Comparison of ENCODE assay signal across 8 cellular contexts in genomic region chr12:1690578-1691122, GRCh38. TPM values are rescaled to one million over a fixed set of nuclear protein-coding genes. Genes with fewer than 3 reads are reported as not detected.
DNase-seq lines count a peak whose midpoint lies in the region; ATAC-seq, FAIRE-seq and TF ChIP-seq lines count a peak whose summit lies in the region.

ADIPOR2 (plus strand) TSS chr12:1691070; CDS start chr12:1754344, 63,274 bp downstream.

- no peak within 1 kb of the TSS for H3K4ac ChIP-seq in H1 (replicated peaks; ENCODE audit: insufficient read length, low read depth, low read length)
- H3K4ac ChIP-seq in mesenchymal stem cell (ENCODE audit: low read depth in 1 of 2, low read length in 2 of 2) = peak within 1 kb of the TSS; percentile 87 to 94

- no peak within 1 kb of the TSS for H2AK5ac ChIP-seq in H1 (ENCODE audit: low read depth, low read length)
- no peak within 1 kb of the TSS for H2AK5ac ChIP-seq in mesenchymal stem cell (ENCODE audit: low read length, severe bottlenecking)

- H2BK20ac ChIP-seq in H1 (ENCODE audit: low read length) = no peak within 1 kb of the TSS

- peaks cover 2% of the 10 kb centered on the region; the same call in 1 of the 2 replicates for H3K23me2 ChIP-seq in H1 (ENCODE audit: low read depth, low read length)

- H3K4me1 Mint-ChIP-seq in Caco-2 (ENCODE audit: low read depth, unreplicated experiment) = peaks cover 12% of the 10 kb centered on the region

- H4K5ac ChIP-seq in H1 (ENCODE audit: insufficient read length, low read depth, low read length) = peak within 1 kb of the TSS; percentile 81

- H2AFZ ChIP-seq in H1 (ENCODE audit: low read length) (peak within 1 kb of the TSS; percentile 97; the same call in 1 of the 2 replicates), mesenchymal stem cell (ENCODE audit: low read depth, low read length) (peak within 1 kb of the TSS; percentile 20)

- peak within 1 kb of the TSS; percentile 85 for H3K27ac Mint-ChIP-seq in Caco-2 (ENCODE audit: unreplicated experiment)

- H3K23ac ChIP-seq in H1 (ENCODE audit: insufficient read length) (no peak within 1 kb of the TSS), mesenchymal stem cell (ENCODE audit: low read length in 2 of 2) (peak within 1 kb of the TSS; percentile 34)

- H3K14ac ChIP-seq in H1 (ENCODE audit: insufficient read length) (peak within 1 kb of the TSS; percentile 40), mesenchymal stem cell (ENCODE audit: low read length in 2 of 2) (peak within 1 kb of the TSS in 1 of 2 experiments; percentile 93)

- 1% methylated on average over 43 of the region's 59 CpGs; no CpG with 5 or more reads in 1 of the 2 experiments for WGBS in H1 (ENCODE audit: extremely low coverage in 1 of 2, insufficient coverage in 1 of 2, insufficient read length in 1 of 2, insufficient replicate concordance in 2 of 2, low coverage in 1 of 2, low lambda C conversion rate in 2 of 2, missing lambda C conversion rate in 1 of 2), 2 experiments
- WGBS in mesenchymal stem cell = under 1% methylated on average over 19 of the region's 59 CpGs

- no peak for TF ChIP-seq RAD21 in H1 (IDR thresholded peaks at IDR 0.05 in 1 of 2, conservative IDR thresholded peaks at IDR 0.05 in 1 of 2; ENCODE audit: low read depth in 2 of 2, low read length in 2 of 2)

- H3K9ac ChIP-seq in H1 (replicated peaks in 1 of 4; ENCODE audit: extremely low read depth in 1 of 4, low read depth in 3 of 4, low read length in 3 of 4) = peak within 1 kb of the TSS; percentile 79 to 86 (median 84)
- H3K9ac ChIP-seq in mesenchymal stem cell (ENCODE audit: low read length) = peak within 1 kb of the TSS; percentile 97

- 0 out of 2 replicates have a peak within 1 kb of the TSS, but pooled peaks have one; percentile 64 for H2BK5ac ChIP-seq in H1 (ENCODE audit: low read depth, low read length)
- H2BK5ac ChIP-seq in mesenchymal stem cell (ENCODE audit: low read depth, low read length, poor library complexity, severe bottlenecking) = peak within 1 kb of the TSS; percentile 66

- DNase-seq in Caco-2 = peak; percentile 98 to 99
- peak in 74 of 76 experiments; percentile 66 to 95 (median 88) for DNase-seq in HUDEP-2 (lab: John Stamatoyannopoulos, UW; ENCODE audit: unreplicated experiment in 76 of 76)
- DNase-seq in NOMO-1 treated with dmso at 0.1 percent for 144 hours (lab: John Stamatoyannopoulos, UW; ENCODE audit: unreplicated experiment) = peak; percentile 94
- DNase-seq in activated CD8-positive, alpha-beta memory T cell treated with anti-CD3 and anti-CD28 coated beads for 48 hours (ENCODE audit: low read depth in 2 of 3, low spot score in 2 of 3) = peak; percentile 84 to 91 (median 84)
- DNase-seq in H1 (ENCODE audit: low read depth in 1 of 2, low spot score in 2 of 2) = peak; percentile 86 to 94
- DNase-seq in mesenchymal stem cell = peak; percentile 98
- DNase-seq in stimulated activated CD8-positive, alpha-beta memory T cell treated with anti-CD3 and anti-CD28 coated beads, Interleukin-12 subunit alpha, Interleukin-12 subunit beta, amount 100 ng/mL, for 24 hours (ENCODE audit: extremely low read depth) = peak; percentile 82

- ATAC-seq in GM21381 (IDR thresholded peaks at IDR 0.05; ENCODE audit: unreplicated experiment) = peak; percentile 95

- H4K8ac ChIP-seq in H1 (ENCODE audit: extremely low read depth, insufficient read depth, low read length) (peak within 1 kb of the TSS; percentile 76), mesenchymal stem cell (ENCODE audit: low read length) (peak within 1 kb of the TSS; percentile 90)

- POLR2A ChIA-PET in Caco-2 (lab: Charles Lee) (interaction anchor here (0.5 to 2.1 kb wide), 16 partner anchors 9 to 249 kb away, joined by 3 to 25 read pairs (median 4); no protein-coding TSS in a partner anchor), H1 (lab: Charles Lee; ENCODE audit: partially characterized antibody) (interaction anchor here (0.6 to 2.6 kb wide), 18 partner anchors 9 to 290 kb away, joined by 3 to 10 read pairs (median 4); partner anchors contain the start of gene FBXL14)

- peak within 1 kb of the TSS; percentile 62 for H3K56ac ChIP-seq in H1 (replicated peaks; ENCODE audit: insufficient read length, low read depth, low read length)

- peak within 1 kb of the TSS; percentile 81 for H3K4me3 Mint-ChIP-seq in Caco-2 (ENCODE audit: unreplicated experiment)

- peak within 1 kb of the TSS; percentile 66 to 82 for H3K4me2 ChIP-seq in H1 (ENCODE audit: insufficient read depth in 1 of 2, low read depth in 2 of 2, low read length in 2 of 2)
- peak within 1 kb of the TSS; percentile 87 for H3K4me2 ChIP-seq in mesenchymal stem cell (ENCODE audit: low read length, poor library complexity, severe bottlenecking)

- CTCF ChIA-PET in Caco-2 (lab: Charles Lee) = interaction anchor here (0.6 to 2.0 kb wide), 8 partner anchors 20 to 249 kb away, joined by 3 to 20 read pairs (median 5); partner anchors contain the start of gene WNT5B
- CTCF ChIA-PET in H1 (lab: Charles Lee; ENCODE audit: partially characterized antibody) = interaction anchor here (1.1 to 1.9 kb wide), 3 partner anchors 31 to 100 kb away, joined by 3 to 8 read pairs (median 4); no protein-coding TSS in a partner anchor

- H3K79me2 ChIP-seq in H1 (ENCODE audit: control insufficient read depth in 1 of 2, insufficient read depth in 2 of 2, low read length in 2 of 2) = peaks cover 10 to 42% of the 10 kb centered on the region in 2 experiments

- peak; percentile 80 to 82 for TF ChIP-seq POLR2A in H1 (IDR thresholded peaks at IDR 0.05; ENCODE audit: control extremely low read depth in 1 of 2, low read depth in 2 of 2, low read length in 2 of 2)

- peak within 1 kb of the TSS; percentile 81 for H3K27ac ChIP-seq in H1 (ENCODE audit: low read depth, low read length)
- peak within 1 kb of the TSS; percentile 90 for H3K27ac ChIP-seq in mesenchymal stem cell (ENCODE audit: low read length, poor library complexity, severe bottlenecking)

- H2BK15ac ChIP-seq in H1 (ENCODE audit: low read length) = 0 out of 2 replicates have a peak within 1 kb of the TSS, but pooled peaks have one; percentile 22
- no peak within 1 kb of the TSS for H2BK15ac ChIP-seq in mesenchymal stem cell (ENCODE audit: low read depth, poor library complexity, severe bottlenecking)

- peak within 1 kb of the TSS; percentile 95 for H3K18ac ChIP-seq in H1 (ENCODE audit: extremely low read depth, low read length)
- H3K18ac ChIP-seq in mesenchymal stem cell (ENCODE audit: low read depth in 1 of 2, low read length in 2 of 2) = peak within 1 kb of the TSS; percentile 70 to 95

- peaks cover 40% of the 10 kb centered on the region for H3K36me3 Mint-ChIP-seq in Caco-2 (ENCODE audit: insufficient read depth, unreplicated experiment)

- FAIRE-seq in H1 (lab: Jason Lieb, UNC) = peak; percentile 28

- H4K91ac ChIP-seq in H1 (replicated peaks; ENCODE audit: insufficient read length, low read length) (peak within 1 kb of the TSS; percentile 52), mesenchymal stem cell (ENCODE audit: low read length) (peak within 1 kb of the TSS; percentile 89)

- H3K36me3 ChIP-seq in Caco-2 (ENCODE audit: control insufficient read depth, insufficient read depth, low read length) (no peaks in the 10 kb centered on the region; the same call in 1 of the 2 replicates), H1 (ENCODE audit: control insufficient read depth in 2 of 4, insufficient read depth in 4 of 4, low read length in 3 of 4) (no peaks in the 10 kb centered on the region), mesenchymal stem cell (ENCODE audit: control insufficient read depth in 1 of 2, insufficient read depth in 2 of 2, low read depth in 1 of 2, low read length in 2 of 2) (peaks cover 0 to 3% of the 10 kb centered on the region in 2 experiments)

- H3K27me3 Mint-ChIP-seq in Caco-2 (ENCODE audit: insufficient read depth, unreplicated experiment) = no peaks in the 10 kb centered on the region

- peaks cover 27% of the 10 kb centered on the region for H3K4me1 ChIP-seq in Caco-2
- no peaks in the 10 kb centered on the region; a peak in 1 of 7 replicates for H3K4me1 ChIP-seq in H1 (replicated peaks in 1 of 4; ENCODE audit: control insufficient read depth in 3 of 4, insufficient read depth in 4 of 4, low read length in 3 of 4)
- H3K4me1 ChIP-seq in mesenchymal stem cell (ENCODE audit: control insufficient read depth, insufficient read depth, low read depth, low read length) = no peaks in the 10 kb centered on the region

- no peak within 1 kb of the TSS for H2BK120ac ChIP-seq in H1 (replicated peaks; ENCODE audit: low read depth, low read length)
- peak within 1 kb of the TSS; percentile 92 for H2BK120ac ChIP-seq in mesenchymal stem cell (ENCODE audit: low read depth, low read length)

- H3K27me3 ChIP-seq in Caco-2 (replicated peaks; ENCODE audit: control insufficient read depth, insufficient read depth, low read length) = no peaks in the 10 kb centered on the region
- no peaks in the 10 kb centered on the region for H3K27me3 ChIP-seq in H1 (replicated peaks in 1 of 4; ENCODE audit: control insufficient read depth in 3 of 4, extremely low read depth in 1 of 4, insufficient read depth in 3 of 4, low read length in 3 of 4)
- no peaks in the 10 kb centered on the region for H3K27me3 ChIP-seq in mesenchymal stem cell (ENCODE audit: control insufficient read depth in 1 of 2, insufficient read depth in 1 of 2, low read length in 2 of 2)

- peaks cover 0 to 4% of the 10 kb centered on the region in 2 experiments for H4K20me1 ChIP-seq in H1 (replicated peaks in 1 of 2; ENCODE audit: control insufficient read depth in 1 of 2, insufficient read depth in 2 of 2, low read length in 2 of 2)

- intact Hi-C loops in Caco-2 (cut with micrococcal nuclease; ENCODE audit: unreplicated experiment) = loop anchor here (2.0 kb wide), 2 partner anchors 30 to 100 kb away; no protein-coding TSS in a partner anchor

- H3K9me3 ChIP-seq in Caco-2 (no peaks in the 10 kb centered on the region), H1 (ENCODE audit: insufficient read depth in 2 of 2, low read depth in 1 of 2, low read length in 1 of 2) (no peaks in the 10 kb centered on the region), mesenchymal stem cell (ENCODE audit: control insufficient read depth, low read length) (no peaks in the 10 kb centered on the region)

- no peak within 1 kb of the TSS for H2BK12ac ChIP-seq in H1 (ENCODE audit: low read depth, low read length)
- peak within 1 kb of the TSS in 1 of 2 experiments; percentile 37 for H2BK12ac ChIP-seq in mesenchymal stem cell (ENCODE audit: low read length in 2 of 2)

- no peaks in the 10 kb centered on the region for H3K79me1 ChIP-seq in H1 (ENCODE audit: low read depth, low read length)
- H3K79me1 ChIP-seq in mesenchymal stem cell (replicated peaks; ENCODE audit: low read length, poor library complexity, severe bottlenecking) = peaks cover 5% of the 10 kb centered on the region

- peak in 1 of 2 experiments; percentile 69; a peak in 1 of 3 replicates for TF ChIP-seq EP300 in H1 (IDR thresholded peaks at IDR 0.05; ENCODE audit: borderline replicate concordance in 1 of 2, low read depth in 2 of 2, low read length in 2 of 2)

- TF ChIP-seq CTCF in Caco-2 (IDR thresholded peaks at IDR 0.05; ENCODE audit: insufficient read depth in 1 of 2, low read depth in 1 of 2, low read length in 1 of 2, severe bottlenecking in 1 of 2, unreplicated experiment in 1 of 2) (no peak), H1 (IDR thresholded peaks at IDR 0.05; ENCODE audit: control extremely low read depth in 1 of 3, insufficient read depth in 1 of 3, low read depth in 1 of 3, low read length in 3 of 3) (no peak)

- H3K4me3 ChIP-seq in Caco-2 (ENCODE audit: low read depth, low read length) = peak within 1 kb of the TSS; percentile 76
- H3K4me3 ChIP-seq in H1 (ENCODE audit: extremely low read depth in 1 of 4, insufficient read depth in 2 of 4, low read depth in 3 of 4, low read length in 4 of 4) = peak within 1 kb of the TSS; percentile 77 to 93 (median 90)
- peak within 1 kb of the TSS; percentile 90 to 97 for H3K4me3 ChIP-seq in mesenchymal stem cell (ENCODE audit: insufficient read depth in 1 of 2, low read depth in 1 of 2, low read length in 2 of 2)

- H3K9me3 Mint-ChIP-seq in Caco-2 (ENCODE audit: unreplicated experiment) = no peaks in the 10 kb centered on the region

- no TSS peak for BruUV-seq in Caco-2 (replicated peaks; lab: Mats Ljungman, UMichigan)

RNA-seq across cellular contexts. Expression of gene ADIPOR2, which starts in this region (rescaled TPM):
- total RNA-seq in Caco-2 (2022) = 119 and 125 TPM in 2 replicates
- total RNA-seq in H1 (2021; fragmentation: NEBNext Ultra II Directional; extraction: Animal tissue kit (Norgen Biotek cat#: 25700)) = 46.4 and 50.8 TPM in 2 replicates
- 13.9 and 17.5 TPM in 2 replicates for polyA plus RNA-seq in H1 (2011; rRNA removed)
- 15.7 TPM for polyA plus RNA-seq in H1 (2011; cell fraction: cytosol; rRNA removed)
- 10.5 TPM for polyA plus RNA-seq in H1 (2011; cell fraction: nucleus; rRNA removed)
- 25.0 to 33.0 TPM (median 29.1 TPM) in 4 replicates for polyA plus RNA-seq in H1 (2012, experiment 1 of 2)
- 5.8 TPM for polyA plus RNA-seq in H1 (2012, experiment 2 of 2)
- polyA plus RNA-seq in H1 (2013, experiment 1 of 2) = 22.5 TPM
- polyA plus RNA-seq in H1 (2013, experiment 2 of 2) = 28.5 TPM
- 28.8 and 29.0 TPM in 2 replicates for polyA minus RNA-seq in H1 (2011; rRNA and poly(A)+ RNA removed)
- polyA minus RNA-seq in H1 (2011; cell fraction: cytosol; rRNA and poly(A)+ RNA removed) = 12.8 TPM
- 20.7 TPM for polyA minus RNA-seq in H1 (2011; cell fraction: nucleus; rRNA and poly(A)+ RNA removed)
- 34.4 TPM for polyA plus RNA-seq in mesenchymal stem cell (2013, experiment 1 of 2)
- 34.5 TPM for polyA plus RNA-seq in mesenchymal stem cell (2013, experiment 2 of 2)

Comparison
In these comparisons a context has a peak if more than half of its experiments do, and no peak if none do; other contexts are left out.
1. Peak in every context shown above with its lines: DNase-seq, ATAC-seq, H3K4me3 ChIP-seq and H3K27ac ChIP-seq.